Comparison of ENCODE assay signal across 8 cellular contexts in the genomic region with DNA sequence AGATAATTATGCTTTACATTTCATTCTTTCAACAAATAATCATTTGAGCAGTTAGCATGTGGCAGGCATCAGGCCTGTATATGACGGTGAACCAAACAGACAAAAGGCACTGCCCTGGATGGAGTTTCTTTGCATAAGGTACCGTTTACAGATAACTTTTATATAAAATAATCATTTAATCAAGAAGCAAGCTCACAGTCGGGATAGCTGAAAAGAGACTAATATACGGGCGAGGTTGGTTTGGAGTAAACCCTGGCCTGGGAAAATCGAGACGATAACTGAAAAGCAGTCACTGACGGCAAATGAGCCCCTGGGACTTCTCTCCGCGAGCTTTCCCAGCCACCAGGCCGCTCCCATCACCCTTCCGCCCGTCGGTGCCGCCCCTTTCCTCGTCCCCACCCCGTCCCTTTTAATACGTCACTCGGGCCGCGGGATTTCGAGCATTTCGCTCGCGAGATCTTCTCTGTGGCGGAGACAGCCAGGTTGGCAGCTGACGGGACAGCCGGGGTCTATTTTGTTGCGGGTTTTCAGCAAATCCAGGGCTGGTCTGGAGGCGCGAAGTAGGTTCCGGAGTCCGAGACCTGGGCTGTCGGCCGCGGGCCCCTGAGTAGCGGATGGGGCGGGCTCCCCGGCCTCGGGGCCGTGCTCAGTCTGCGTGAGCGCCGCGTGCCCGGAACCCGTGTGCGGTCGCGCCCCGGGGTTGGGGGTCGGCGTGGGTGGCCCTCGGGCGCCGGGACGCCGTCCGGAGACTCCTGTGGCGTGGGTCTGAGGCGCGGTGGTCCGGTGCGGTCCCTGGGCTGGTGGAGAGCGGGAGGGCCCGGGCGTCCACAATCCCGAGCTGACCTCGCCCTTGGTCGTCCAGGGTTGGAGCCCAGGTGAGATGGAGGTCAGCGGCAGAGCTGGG. TPM values are rescaled to one million over a fixed set of nuclear protein-coding genes. Genes with fewer than 3 reads are reported as not detected.
DNase-seq lines count a peak whose midpoint lies in the region; ATAC-seq and TF ChIP-seq lines count a peak whose summit lies in the region.

Gene NMD3 (plus strand): TSS at position 462 of the 904 bp plus-strand sequence. CDS start 703 bp downstream, outside the sequence.

- ATAC-seq in HG03439 (IDR thresholded peaks at IDR 0.05; ENCODE audit: unreplicated experiment): peak; percentile 98
- ATAC-seq in activated CD4-positive, alpha-beta T cell treated with anti-CD3 and anti-CD28 coated beads for 36 hours: peak; percentile 98

- H3K36me3 Mint-ChIP-seq in activated CD4-positive, alpha-beta T cell treated with anti-CD3 and anti-CD28 coated beads for 36 hours (ENCODE audit: low read depth): peaks cover 18% of the 10 kb centered on the region

- H3K4me3 Mint-ChIP-seq in activated CD4-positive, alpha-beta T cell treated with anti-CD3 and anti-CD28 coated beads for 36 hours: peak within 1 kb of the TSS; percentile 86

- H3K4me1 Mint-ChIP-seq in activated CD4-positive, alpha-beta T cell treated with anti-CD3 and anti-CD28 coated beads for 36 hours: peaks cover 26% of the 10 kb centered on the region

- intact Hi-C loops in activated CD4-positive, alpha-beta T cell treated with anti-CD3 and anti-CD28 coated beads for 36 hours (cut with DNase I, micrococcal nuclease): loop anchor here (1.0 to 5.0 kb wide), 6 partner anchors 126 to 822 kb away; partner anchors contain the start of genes IFT80 (in 1 of the 2), KPNA4 (in 1 of the 2), PPM1L (in 1 of the 2) and SMC4 (in 1 of the 2)

- no peak for TF ChIP-seq CTCF in choroid plexus epithelial cell (conservative IDR thresholded peaks at IDR 0.05; ENCODE audit: low read depth, low read length)

- peak within 1 kb of the TSS; percentile 88 for H3K27ac Mint-ChIP-seq in activated CD4-positive, alpha-beta T cell treated with anti-CD3 and anti-CD28 coated beads for 36 hours

- CTCF ChIA-PET in activated CD4-positive, alpha-beta T cell treated with anti-CD3 and anti-CD28 coated beads for 36 hours (lab: Charles Lee): interaction anchor here (0.6 to 2.1 kb wide), 3 partner anchors 10 to 77 kb away, joined by 3 to 9 read pairs (median 5); no protein-coding TSS in a partner anchor

- TF ChIP-seq POLR2A in GM19193 (IDR thresholded peaks at IDR 0.05; ENCODE audit: extremely low read depth, insufficient read depth, insufficient read length): peak; percentile 92

- H3K27me3 Mint-ChIP-seq in activated CD4-positive, alpha-beta T cell treated with anti-CD3 and anti-CD28 coated beads for 36 hours: peaks cover 4% of the 10 kb centered on the region

- peak within 1 kb of the TSS; percentile 95 for H3K4me3 ChIP-seq in choroid plexus epithelial cell (ENCODE audit: low read depth, low read length)

- DNase-seq in AML-193 (lab: John Stamatoyannopoulos, UW) (peak; percentile 91 to 94), NCI-H510A treated with DMSO at 0.1 percent for 48 hours (lab: John Stamatoyannopoulos, UW) (peak; percentile 93), choroid plexus epithelial cell (ENCODE audit: low read depth) (peak; percentile 96), kidney tubule cell (ENCODE audit: low spot score) (peak; percentile 93)
- DNase-seq in activated CD4-positive, alpha-beta T cell treated with anti-CD3 and anti-CD28 coated beads for 36 hours: peak; percentile 97
- DNase-seq in stimulated activated CD4-positive, alpha-beta T cell treated with anti-CD3 and anti-CD28 coated beads, Interleukin-1b, Interleukin-23, amount 100 ng/mL, for 24 hours (ENCODE audit: low read depth in 4 of 4, low spot score in 1 of 4): peak; percentile 86 to 90 (median 89)

- no peaks in the 10 kb centered on the region for H3K9me3 Mint-ChIP-seq in activated CD4-positive, alpha-beta T cell treated with anti-CD3 and anti-CD28 coated beads for 36 hours (ENCODE audit: low read depth)

- POLR2A ChIA-PET in activated CD4-positive, alpha-beta T cell treated with anti-CD3 and anti-CD28 coated beads for 36 hours (lab: Charles Lee): interaction anchor here (0.6 to 1.9 kb wide), 4 partner anchors 9 to 769 kb away, joined by 3 to 5 read pairs (median 3); no protein-coding TSS in a partner anchor

RNA-seq across cellular contexts. Expression of gene NMD3, which starts in this region (rescaled TPM):
- total RNA-seq in activated CD4-positive, alpha-beta T cell treated with anti-CD3 and anti-CD28 coated beads for 36 hours: 10 to 100 TPM; 49.6 to 65.5 TPM

Comparison
In these comparisons a context has a peak if more than half of its experiments do, and no peak if none do; other contexts are left out.
1. Peak in every context shown above with its lines: DNase-seq, ATAC-seq and H3K4me3 ChIP-seq.